Comparison of ENCODE assay signal across 13 cellular contexts in genomic region chr3:171173732-171174131, GRCh38.
A peak's percentile ranks its signal among the peaks of the same experiment; 100 is the strongest.
DNase-seq lines count a peak whose midpoint lies in the region; ATAC-seq and TF ChIP-seq lines count a peak whose summit lies in the region.
"Had no signal": no experiment of that assay in that cellular context is flagged by ENCODE, and none has a peak within 500 bp of the region (broad histone marks: within the 10 kb centered on the region; RNA-seq: fewer than 3 reads in every experiment).

No MANE protein-coding gene starts in this region.

- intact Hi-C loops in body of pancreas (cut with DNase I): no loop called here

- H3K4me1 ChIP-seq in body of pancreas: peaks cover 38% of the 10 kb centered on the region

- no peak overlapping the region for H3K27ac ChIP-seq in body of pancreas
- H3K27ac ChIP-seq in substantia nigra (ENCODE audit: low read depth, low read length, poor library complexity, severe bottlenecking): peak overlapping the region; percentile 95

- H3K9me3 ChIP-seq in body of pancreas: no peaks in the 10 kb centered on the region

- TF ChIP-seq CTCF in body of pancreas (IDR thresholded peaks at IDR 0.05): no peak

- TF ChIP-seq POLR2A in body of pancreas (IDR thresholded peaks at IDR 0.05): peak in 2 of 3 donors; percentile 11 to 25

- WGBS in body of pancreas, 2 donors: 79 to 88% methylated on average over 6 of the region's 6 CpGs

- H3K36me3 ChIP-seq in body of pancreas (replicated peaks in 1 of 2; ENCODE audit: insufficient read depth in 1 of 2, low read depth in 2 of 2): no peaks in the 10 kb centered on the region

- peak; percentile 83 for ATAC-seq in HG03521 (IDR thresholded peaks at IDR 0.05; ENCODE audit: unreplicated experiment)
- ATAC-seq in body of pancreas: peak; percentile 40
- ATAC-seq in HG03025 (IDR thresholded peaks at IDR 0.05; ENCODE audit: low FRiP score, unreplicated experiment): no peak
- no peak for ATAC-seq in HG03159 (IDR thresholded peaks at IDR 0.05; ENCODE audit: unreplicated experiment)

- H3K4me3 ChIP-seq in body of pancreas: no peak overlapping the region

- DNase-seq in body of pancreas (peak in 3 of 4 donors; percentile 16 to 52 (median 36)), iPS-NIHi11 (ENCODE audit: low spot score) (peak; percentile 69), substantia nigra (lab: John Stamatoyannopoulos, UW) (peak; percentile 6 to 96 (median 85)), NCI-H526 (lab: John Stamatoyannopoulos, UW) (no peak)
- DNase-seq: activated gamma-delta T cell; DND-41; effector CD4-positive, alpha-beta T cell; islet precursor cell; NCI-H2029; RPMI8226 had no signal

- no peaks in the 10 kb centered on the region for H3K27me3 ChIP-seq in body of pancreas

Comparison
In these comparisons a context has a peak if more than half of its experiments do, and no peak if none do; other contexts are left out.
1. ATAC-seq: peak in HG03521 (single experiment) and body of pancreas (single experiment); none in HG03025 (single experiment) and HG03159 (single experiment).
2. DNase-seq: peak in body of pancreas (3 of 4), iPS-NIHi11 (single experiment) and substantia nigra (49 of 49); none in NCI-H526 (0 of 2).